Comparison of ENCODE assay signal across 8 cellular contexts in the genomic region with DNA sequence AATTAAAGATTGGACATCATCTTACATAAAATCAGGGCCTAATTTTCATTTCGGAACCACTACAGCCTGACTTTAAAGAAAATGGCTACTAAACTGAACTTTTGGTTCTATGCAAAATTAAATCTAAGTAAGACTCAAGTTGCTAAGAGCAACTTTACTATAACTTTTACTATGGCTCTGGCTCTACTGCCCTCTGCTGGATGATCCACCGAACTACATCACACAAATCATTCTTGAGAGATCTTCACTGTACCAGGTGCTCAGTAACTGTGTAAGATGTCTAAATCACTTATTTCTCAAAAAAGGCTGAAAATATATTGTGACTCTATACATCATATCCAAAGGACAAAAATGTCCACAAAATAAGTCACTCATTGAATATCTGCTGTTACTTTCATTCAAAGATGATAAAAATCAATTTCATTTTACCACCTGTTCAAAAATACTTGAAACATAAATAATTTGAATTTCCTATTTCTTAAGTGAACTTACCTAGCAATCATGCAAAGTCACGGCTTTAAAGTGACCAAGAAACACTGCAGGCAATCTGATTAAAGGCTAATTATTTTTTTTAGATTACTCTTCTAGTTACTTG. TPM values are rescaled to one million over a fixed set of nuclear protein-coding genes. Genes with fewer than 3 reads are reported as not detected.
A peak's percentile ranks its signal among the peaks of the same experiment; 100 is the strongest.
DNase-seq lines count a peak whose midpoint lies in the region; ATAC-seq and TF ChIP-seq lines count a peak whose summit lies in the region.

No MANE protein-coding gene starts in this region.

- H3K4me1 ChIP-seq in OCI-LY1 (ENCODE audit: insufficient read depth, low read length, severe bottlenecking) (no peaks in the 10 kb centered on the region), esophagus muscularis mucosa (peaks cover 6 to 47% (median 33%) of the 10 kb centered on the region in 4 donors), suprapubic skin (no peaks in the 10 kb centered on the region)

- H4K20me1 ChIP-seq in OCI-LY1 (ENCODE audit: insufficient read depth, low read length): no peaks in the 10 kb centered on the region

- no peak overlapping the region for H3K9ac ChIP-seq in OCI-LY1 (ENCODE audit: low read length)

- H3K27ac ChIP-seq in OCI-LY1 (ENCODE audit: low read depth, low read length, poor library complexity, severe bottlenecking): no peak overlapping the region
- peak overlapping the region in 1 of 4 donors; percentile 2 for H3K27ac ChIP-seq in esophagus muscularis mucosa (replicated peaks in 1 of 4)
- no peak overlapping the region for H3K27ac ChIP-seq in suprapubic skin

- no peaks in the 10 kb centered on the region for H3K4me1 Mint-ChIP-seq in neural crest cell

- no peak overlapping the region for H2AFZ ChIP-seq in OCI-LY1 (ENCODE audit: low read length)

- TF ChIP-seq POLR2A in esophagus muscularis mucosa (IDR thresholded peaks at IDR 0.05; ENCODE audit: low read depth): no peak
- no peak for TF ChIP-seq POLR2A in suprapubic skin (IDR thresholded peaks at IDR 0.05)

- no peaks in the 10 kb centered on the region for H3K79me2 ChIP-seq in OCI-LY1 (ENCODE audit: insufficient read depth, low read length)

- no peak overlapping the region for H3K4me3 Mint-ChIP-seq in neural crest cell

- no peak overlapping the region for H3K4me2 ChIP-seq in OCI-LY1 (ENCODE audit: low read length)

- peaks cover 38% of the 10 kb centered on the region; the same call in 1 of the 2 replicates for H3K36me3 ChIP-seq in OCI-LY1 (ENCODE audit: insufficient read depth, low read length)
- H3K36me3 ChIP-seq in esophagus muscularis mucosa: peaks cover 7 to 48% (median 32%) of the 10 kb centered on the region in 4 donors
- H3K36me3 ChIP-seq in suprapubic skin: peaks cover 48% of the 10 kb centered on the region

- no peaks in the 10 kb centered on the region for H3K27me3 Mint-ChIP-seq in neural crest cell (ENCODE audit: low read depth)

- H3K27ac Mint-ChIP-seq in neural crest cell (ENCODE audit: unreplicated experiment): no peak overlapping the region

- peak; percentile 50 to 61 for DNase-seq in AML-193 (lab: John Stamatoyannopoulos, UW)
- DNase-seq in activated T-cell treated with anti-CD3 and anti-CD28 coated beads for 4 hours: peak; percentile 63
- DNase-seq in esophagus muscularis mucosa (ENCODE audit: extremely low spot score): no peak
- DNase-seq in neural crest cell (ENCODE audit: low read depth, low spot score): peak; percentile 63
- peak; percentile 70 to 80 for DNase-seq in suprapubic skin (ENCODE audit: low spot score in 2 of 2)

- H3K9me3 ChIP-seq in OCI-LY1 (ENCODE audit: low read length): no peaks in the 10 kb centered on the region
- no peaks in the 10 kb centered on the region for H3K9me3 ChIP-seq in esophagus muscularis mucosa
- H3K9me3 ChIP-seq in suprapubic skin: no peaks in the 10 kb centered on the region

- H3K9me2 ChIP-seq in OCI-LY1 (ENCODE audit: low read depth, low read length): no peaks in the 10 kb centered on the region

- no peaks in the 10 kb centered on the region for H3K27me3 ChIP-seq in OCI-LY1 (ENCODE audit: insufficient read depth, low read length)
- no peaks in the 10 kb centered on the region for H3K27me3 ChIP-seq in esophagus muscularis mucosa
- H3K27me3 ChIP-seq in suprapubic skin: no peaks in the 10 kb centered on the region

- H3K4me3 ChIP-seq in OCI-LY1 (ENCODE audit: low read depth, low read length, poor library complexity, severe bottlenecking) (no peak overlapping the region), esophagus muscularis mucosa (no peak overlapping the region), suprapubic skin (no peak overlapping the region)

- 13% methylated on average over 3 of the region's 3 CpGs for WGBS in esophagus muscularis mucosa
- WGBS in suprapubic skin: 11% methylated on average over 3 of the region's 3 CpGs

- TF ChIP-seq EP300 in esophagus muscularis mucosa (IDR thresholded peaks at IDR 0.05) (no peak), suprapubic skin (IDR thresholded peaks at IDR 0.05) (no peak)

- H3K36me3 Mint-ChIP-seq in neural crest cell (ENCODE audit: low read depth): no peaks in the 10 kb centered on the region

- TF ChIP-seq CTCF in OCI-LY1 (IDR thresholded peaks at IDR 0.05; ENCODE audit: low read length): peak; percentile 82
- peak; percentile 85 to 93 (median 90) for TF ChIP-seq CTCF in esophagus muscularis mucosa (IDR thresholded peaks at IDR 0.05)
- TF ChIP-seq CTCF in neural crest cell (conservative IDR thresholded peaks at IDR 0.05): peak; percentile 94
- TF ChIP-seq CTCF in suprapubic skin (IDR thresholded peaks at IDR 0.05): peak; percentile 71 to 90

- intact Hi-C loops in esophagus muscularis mucosa (cut with DNase I): loop anchor here (10.0 kb wide), 1 partner anchor 61 kb away; no protein-coding TSS in a partner anchor

- ATAC-seq in GM18868 (IDR thresholded peaks at IDR 0.05; ENCODE audit: unreplicated experiment): peak; percentile 77
- peak; percentile 75 for ATAC-seq in HG03342 (IDR thresholded peaks at IDR 0.05; ENCODE audit: unreplicated experiment)

- H3F3A ChIP-seq in OCI-LY1 (ENCODE audit: insufficient read depth, low read length): no peaks in the 10 kb centered on the region

- H3K9me3 Mint-ChIP-seq in neural crest cell: no peaks in the 10 kb centered on the region

RNA-seq across cellular contexts. Expression of a gene that starts 13.5 kb away (rescaled TPM):
- total RNA-seq in esophagus muscularis mucosa (100 to 1,000 TPM in 1 of 4 donors, 10 to 100 TPM in 3; 68.1 to 122 (median 85.2) TPM), neural crest cell (28.8 and 29.3 TPM in 2 replicates), suprapubic skin (10 to 100 TPM; 17.4 to 31.0 (median 23.0) TPM)
